Comparison of ENCODE assay signal across 1 cellular context in the genomic region with DNA sequence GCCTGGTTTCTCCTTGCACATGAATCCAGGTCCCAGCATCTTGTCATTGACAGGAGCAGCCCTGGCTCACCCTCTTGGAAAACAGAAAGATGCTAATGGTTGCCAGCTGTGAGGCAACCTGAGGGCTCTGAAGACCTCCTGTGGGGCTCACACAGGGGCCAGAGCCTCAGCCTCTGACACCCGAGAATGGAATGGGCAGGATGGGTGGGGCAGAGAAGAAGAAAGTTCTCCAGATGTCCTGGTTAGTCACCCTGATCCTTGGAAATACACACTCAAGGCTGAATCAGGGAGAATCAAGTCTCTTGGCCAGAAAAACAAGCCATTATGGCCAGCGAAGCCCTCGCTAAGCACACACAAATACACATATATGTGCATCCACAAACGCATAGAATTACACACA.
TF ChIP-seq lines count a peak whose summit lies in the region.

No MANE protein-coding gene starts in this region.

TF ChIP-seq in SK-N-SH, 30 proteins besides CTCF, POLR2A, EP300 and RAD21 (continued from another document):
- TF ChIP-seq, protein P1, sequence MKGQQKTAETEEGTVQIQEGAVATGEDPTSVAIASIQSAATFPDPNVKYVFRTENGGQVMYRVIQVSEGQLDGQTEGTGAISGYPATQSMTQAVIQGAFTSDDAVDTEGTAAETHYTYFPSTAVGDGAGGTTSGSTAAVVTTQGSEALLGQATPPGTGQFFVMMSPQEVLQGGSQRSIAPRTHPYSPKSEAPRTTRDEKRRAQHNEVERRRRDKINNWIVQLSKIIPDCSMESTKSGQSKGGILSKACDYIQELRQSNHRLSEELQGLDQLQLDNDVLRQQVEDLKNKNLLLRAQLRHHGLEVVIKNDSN (IDR thresholded peaks at IDR 0.05; ENCODE audit: borderline replicate concordance, low read depth), result no peak
- TF ChIP-seq RXRA (IDR thresholded peaks at IDR 0.05; ENCODE audit: borderline replicate concordance, low read depth) (no peak), NFIC (IDR thresholded peaks at IDR 0.05; ENCODE audit: borderline replicate concordance) (no peak), MXI1 (IDR thresholded peaks at IDR 0.05; ENCODE audit: low read depth, low read length) (no peak), CHD2 (IDR thresholded peaks at IDR 0.05; ENCODE audit: low read length, partially characterized antibody) (no peak)
- TF ChIP-seq, protein P2, sequence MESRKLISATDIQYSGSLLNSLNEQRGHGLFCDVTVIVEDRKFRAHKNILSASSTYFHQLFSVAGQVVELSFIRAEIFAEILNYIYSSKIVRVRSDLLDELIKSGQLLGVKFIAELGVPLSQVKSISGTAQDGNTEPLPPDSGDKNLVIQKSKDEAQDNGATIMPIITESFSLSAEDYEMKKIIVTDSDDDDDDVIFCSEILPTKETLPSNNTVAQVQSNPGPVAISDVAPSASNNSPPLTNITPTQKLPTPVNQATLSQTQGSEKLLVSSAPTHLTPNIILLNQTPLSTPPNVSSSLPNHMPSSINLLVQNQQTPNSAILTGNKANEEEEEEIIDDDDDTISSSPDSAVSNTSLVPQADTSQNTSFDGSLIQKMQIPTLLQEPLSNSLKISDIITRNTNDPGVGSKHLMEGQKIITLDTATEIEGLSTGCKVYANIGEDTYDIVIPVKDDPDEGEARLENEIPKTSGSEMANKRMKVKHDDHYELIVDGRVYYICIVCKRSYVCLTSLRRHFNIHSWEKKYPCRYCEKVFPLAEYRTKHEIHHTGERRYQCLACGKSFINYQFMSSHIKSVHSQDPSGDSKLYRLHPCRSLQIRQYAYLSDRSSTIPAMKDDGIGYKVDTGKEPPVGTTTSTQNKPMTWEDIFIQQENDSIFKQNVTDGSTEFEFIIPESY (IDR thresholded peaks at IDR 0.05; ENCODE audit: borderline replicate concordance, low read depth), result no peak
- TF ChIP-seq, protein P3, sequence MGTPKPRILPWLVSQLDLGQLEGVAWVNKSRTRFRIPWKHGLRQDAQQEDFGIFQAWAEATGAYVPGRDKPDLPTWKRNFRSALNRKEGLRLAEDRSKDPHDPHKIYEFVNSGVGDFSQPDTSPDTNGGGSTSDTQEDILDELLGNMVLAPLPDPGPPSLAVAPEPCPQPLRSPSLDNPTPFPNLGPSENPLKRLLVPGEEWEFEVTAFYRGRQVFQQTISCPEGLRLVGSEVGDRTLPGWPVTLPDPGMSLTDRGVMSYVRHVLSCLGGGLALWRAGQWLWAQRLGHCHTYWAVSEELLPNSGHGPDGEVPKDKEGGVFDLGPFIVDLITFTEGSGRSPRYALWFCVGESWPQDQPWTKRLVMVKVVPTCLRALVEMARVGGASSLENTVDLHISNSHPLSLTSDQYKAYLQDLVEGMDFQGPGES (IDR thresholded peaks at IDR 0.05; ENCODE audit: low read depth, low read length), result no peak
